ENCODE assay signal across 9 cellular contexts in the genomic region with DNA sequence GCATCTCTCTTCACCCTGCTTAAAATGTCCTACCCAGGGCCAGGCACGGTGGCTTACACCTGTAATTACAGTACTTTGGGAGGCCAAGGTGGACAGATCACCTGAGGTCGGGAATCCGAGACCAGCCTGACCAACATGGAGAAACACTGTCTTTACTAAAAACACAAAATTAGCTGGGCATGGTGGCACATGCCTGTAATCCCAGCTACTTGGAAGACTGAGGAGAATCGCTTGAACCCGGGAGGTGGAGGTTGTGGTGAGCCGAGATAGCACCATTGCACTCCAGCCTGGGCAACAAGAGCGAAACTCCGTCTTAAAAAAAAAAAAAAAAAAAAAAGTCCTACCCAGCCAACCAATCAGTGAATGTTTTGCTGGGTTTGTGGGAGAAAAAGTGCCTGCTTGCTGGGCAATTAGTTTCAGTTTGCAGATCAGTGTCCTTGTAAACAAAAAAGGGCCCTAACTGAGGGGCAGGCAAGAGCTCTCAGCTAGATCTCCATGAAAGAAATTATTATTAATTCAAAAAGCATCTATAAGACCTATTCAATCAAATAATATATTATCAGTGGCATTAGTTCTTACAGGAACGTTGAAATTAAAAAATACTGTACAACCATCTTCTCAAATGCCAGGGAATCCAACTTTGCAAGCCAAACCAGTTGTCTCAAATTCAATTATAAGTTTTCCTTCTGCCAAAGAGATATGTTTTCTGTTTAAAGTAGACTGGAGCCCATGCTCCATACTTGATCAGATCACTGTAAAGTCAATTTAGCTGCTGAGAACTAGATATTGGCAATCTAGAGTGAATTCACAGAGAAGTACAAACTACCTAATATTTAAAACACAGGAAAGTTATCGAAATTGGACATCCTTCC. TPM values are rescaled to one million over a fixed set of nuclear protein-coding genes. Genes with fewer than 3 reads are reported as not detected.
DNase-seq lines count a peak whose midpoint lies in the region; ATAC-seq, FAIRE-seq and TF ChIP-seq lines count a peak whose summit lies in the region.
"Had no signal": no experiment of that assay in that cellular context is flagged by ENCODE, and none has a peak within 500 bp of the region (broad histone marks: within the 10 kb centered on the region; RNA-seq: fewer than 3 reads in every experiment).

No MANE protein-coding gene starts in this region.

- H3K36me3 ChIP-seq in OCI-LY1 (ENCODE audit: insufficient read depth, low read length) (no peaks in the 10 kb centered on the region), brain microvascular endothelial cell (replicated peaks) (no peaks in the 10 kb centered on the region), lower lobe of right lung (peaks cover 7% of the 10 kb centered on the region), vagina (no peaks in the 10 kb centered on the region)

- H3K79me2 ChIP-seq in OCI-LY1 (ENCODE audit: insufficient read depth, low read length) = peaks cover 22% of the 10 kb centered on the region; the same call in 1 of the 2 replicates

- H3K4me1 ChIP-seq in OCI-LY1 (ENCODE audit: insufficient read depth, low read length, severe bottlenecking) = peaks cover 53% of the 10 kb centered on the region
- H3K4me1 ChIP-seq in lower lobe of right lung = peaks cover 46% of the 10 kb centered on the region
- H3K4me1 ChIP-seq in vagina = peaks cover 71% of the 10 kb centered on the region

- no peak overlapping the region for H2AFZ ChIP-seq in OCI-LY1 (ENCODE audit: low read length)

- no peaks in the 10 kb centered on the region for H3F3A ChIP-seq in OCI-LY1 (ENCODE audit: insufficient read depth, low read length)

- H3K9ac ChIP-seq in OCI-LY1 (ENCODE audit: low read length) = peak overlapping the region; percentile 17; the same call in 1 of the 2 replicates

- H3K9me3 ChIP-seq in OCI-LY1 (ENCODE audit: low read length) = no peaks in the 10 kb centered on the region
- H3K9me3 ChIP-seq in lower lobe of right lung = no peaks in the 10 kb centered on the region
- no peaks in the 10 kb centered on the region for H3K9me3 ChIP-seq in vagina

- ATAC-seq in lower lobe of right lung = no peak
- no peak for ATAC-seq in GM19324 (IDR thresholded peaks at IDR 0.05; ENCODE audit: low FRiP score, unreplicated experiment)

- H4K20me1 ChIP-seq in OCI-LY1 (ENCODE audit: insufficient read depth, low read length) = no peaks in the 10 kb centered on the region

- DNase-seq in NCI-H2227 treated with DMSO at 0.1 percent for 48 hours (lab: John Stamatoyannopoulos, UW) (peak; percentile 38), NCI-H2227 (lab: John Stamatoyannopoulos, UW; ENCODE audit: unreplicated experiment) (no peak), brain microvascular endothelial cell (no peak), lower lobe of right lung (no peak), vagina (ENCODE audit: extremely low spot score in 2 of 2) (no peak), D721Med (ENCODE audit: insufficient read length, low spot score) (no peak)

- TF ChIP-seq POLR2A in vagina (IDR thresholded peaks at IDR 0.05) = no peak

- H3K4me2 ChIP-seq in OCI-LY1 (ENCODE audit: low read length) = peak overlapping the region; percentile 92

- no peaks in the 10 kb centered on the region for H3K9me2 ChIP-seq in OCI-LY1 (ENCODE audit: low read depth, low read length)

- in situ Hi-C loops in brain microvascular endothelial cell (cut with HindIII; ENCODE audit: low pct_ligation_motif_present, low sequenced_read_pairs) = no loop called here

- H3K4me3 ChIP-seq in OCI-LY1 (ENCODE audit: low read depth, low read length, poor library complexity, severe bottlenecking) (peak overlapping the region; percentile 84), brain microvascular endothelial cell (ENCODE audit: low read depth, low read length) (peak overlapping the region; percentile 37), lower lobe of right lung (peak overlapping the region; percentile 92), vagina (peak overlapping the region in 1 of 2 donors; percentile 29)

- no peak for FAIRE-seq in D721Med (lab: Jason Lieb, UNC)
- FAIRE-seq: TTC549 had no signal

- no peaks in the 10 kb centered on the region for H3K27me3 ChIP-seq in OCI-LY1 (ENCODE audit: insufficient read depth, low read length)
- H3K27me3 ChIP-seq in brain microvascular endothelial cell (replicated peaks) = no peaks in the 10 kb centered on the region
- no peaks in the 10 kb centered on the region for H3K27me3 ChIP-seq in lower lobe of right lung (ENCODE audit: low read depth)
- H3K27me3 ChIP-seq in vagina = no peaks in the 10 kb centered on the region

- intact Hi-C loops in lower lobe of right lung (cut with DNase I) (no loop called here), vagina (cut with DNase I) (no loop called here)

- TF ChIP-seq CTCF in OCI-LY1 (IDR thresholded peaks at IDR 0.05; ENCODE audit: low read length) (no peak), brain microvascular endothelial cell (IDR thresholded peaks at IDR 0.05; ENCODE audit: low read depth, low read length, missing control alignments) (no peak), lower lobe of right lung (IDR thresholded peaks at IDR 0.05) (no peak), vagina (IDR thresholded peaks at IDR 0.05) (no peak), D721Med (IDR thresholded peaks at IDR 0.05; ENCODE audit: insufficient read depth, missing control alignments) (no peak)

- H3K27ac ChIP-seq in OCI-LY1 (ENCODE audit: low read depth, low read length, poor library complexity, severe bottlenecking) = peak overlapping the region; percentile 51
- no peak overlapping the region for H3K27ac ChIP-seq in brain microvascular endothelial cell
- peak overlapping the region; percentile 90 for H3K27ac ChIP-seq in lower lobe of right lung
- peak overlapping the region; percentile 80 for H3K27ac ChIP-seq in vagina

RNA-seq across cellular contexts. Expression of a gene that starts 3.9 kb away (rescaled TPM):
- total RNA-seq in lower lobe of right lung (71.1 TPM), vagina (17.7 TPM)
